Comparison of ENCODE assay signal across 18 cellular contexts in genomic region chr1:214216031-214216430, GRCh38.
"Had no signal": no experiment of that assay in that cellular context is flagged by ENCODE, and none has a peak within 500 bp of the region (broad histone marks: within the 10 kb centered on the region; RNA-seq: fewer than 3 reads in every experiment).

No MANE protein-coding gene starts in this region.

- H3K27ac ChIP-seq: foreskin keratinocyte, tibial artery had no signal

- H3K9me3 Mint-ChIP-seq: dendritic cell treated with granulocyte-macrophage colony-stimulating factor and Interleukin-4, amounts not matched to agents 40 ng/mL and 50 ng/mL, for 4 days; effector memory CD8-positive, alpha-beta T cell; natural killer cell treated with Interleukin-12 subunit alpha and Interleukin-12 subunit beta and Interleukin-15 and Interleukin-18, amount 100 ng/mL, for 72 hours; stimulated activated effector memory CD8-positive, alpha-beta T cell treated with anti-CD3 and anti-CD28 coated beads, Interleukin-12 subunit alpha, Interleukin-12 subunit beta, amount 100 ng/mL, for 72 hours had no signal

- ATAC-seq: effector memory CD8-positive, alpha-beta T cell; left ventricle myocardium superior; natural killer cell treated with Interleukin-12 subunit alpha and Interleukin-12 subunit beta and Interleukin-15 and Interleukin-18, amount 100 ng/mL, for 72 hours; right cardiac atrium; stimulated activated effector memory CD8-positive, alpha-beta T cell treated with anti-CD3 and anti-CD28 coated beads, Interleukin-12 subunit alpha, Interleukin-12 subunit beta, amount 100 ng/mL, for 72 hours; stimulated activated naive CD8-positive, alpha-beta T cell treated with anti-CD3 and anti-CD28 coated beads, Interleukin-15, Interleukin-2, amounts not matched to agents 100 U/mL and 50 U/mL, for 24 hours had no signal

- H3K4me3 ChIP-seq: lung, pancreas, tibial artery had no signal

- H3K36me3 Mint-ChIP-seq: natural killer cell treated with Interleukin-12 subunit alpha and Interleukin-12 subunit beta and Interleukin-15 and Interleukin-18, amount 100 ng/mL, for 72 hours; stimulated activated effector memory CD8-positive, alpha-beta T cell treated with anti-CD3 and anti-CD28 coated beads, Interleukin-12 subunit alpha, Interleukin-12 subunit beta, amount 100 ng/mL, for 72 hours had no signal

- H3K9me3 ChIP-seq: pancreas, tibial artery had no signal

- H3K4me1 Mint-ChIP-seq: stimulated activated effector memory CD8-positive, alpha-beta T cell treated with anti-CD3 and anti-CD28 coated beads, Interleukin-12 subunit alpha, Interleukin-12 subunit beta, amount 100 ng/mL, for 72 hours had no signal

- H3K27me3 ChIP-seq: foreskin keratinocyte, pancreas had no signal

- H3K36me3 ChIP-seq: pancreas, tibial artery had no signal

- H3K4me3 Mint-ChIP-seq: dendritic cell treated with granulocyte-macrophage colony-stimulating factor and Interleukin-4, amounts not matched to agents 40 ng/mL and 50 ng/mL, for 4 days; effector memory CD8-positive, alpha-beta T cell; natural killer cell treated with Interleukin-12 subunit alpha and Interleukin-12 subunit beta and Interleukin-15 and Interleukin-18, amount 100 ng/mL, for 72 hours; stimulated activated effector memory CD8-positive, alpha-beta T cell treated with anti-CD3 and anti-CD28 coated beads, Interleukin-12 subunit alpha, Interleukin-12 subunit beta, amount 100 ng/mL, for 72 hours had no signal

- H3K27ac Mint-ChIP-seq: dendritic cell treated with granulocyte-macrophage colony-stimulating factor and Interleukin-4, amounts not matched to agents 40 ng/mL and 50 ng/mL, for 4 days; effector memory CD8-positive, alpha-beta T cell; natural killer cell treated with Interleukin-12 subunit alpha and Interleukin-12 subunit beta and Interleukin-15 and Interleukin-18, amount 100 ng/mL, for 72 hours; progenitor cell of endocrine pancreas; stimulated activated effector memory CD8-positive, alpha-beta T cell treated with anti-CD3 and anti-CD28 coated beads, Interleukin-12 subunit alpha, Interleukin-12 subunit beta, amount 100 ng/mL, for 72 hours had no signal

- DNase-seq: effector memory CD8-positive, alpha-beta T cell; left colon; left ventricle myocardium superior; mesenchymal stem cell; midbrain; occipital lobe; right cardiac atrium; stimulated activated CD4-positive, alpha-beta T cell treated with anti-CD3 and anti-CD28 coated beads, Interleukin-4, amount 100 ng/mL, for 1 hour; stimulated activated CD8-positive, alpha-beta memory T cell treated with anti-CD3 and anti-CD28 coated beads, Interleukin-4, amount 100 ng/mL, for 48 hours; stimulated activated naive CD8-positive, alpha-beta T cell treated with anti-CD3 and anti-CD28 coated beads, Interleukin-15, Interleukin-2, amounts not matched to agents 100 U/mL and 50 U/mL, for 24 hours; tibial artery had no signal

- H3K4me1 ChIP-seq: tibial artery had no signal
